8 cellular contexts compared by ENCODE assay signal in the genomic region with DNA sequence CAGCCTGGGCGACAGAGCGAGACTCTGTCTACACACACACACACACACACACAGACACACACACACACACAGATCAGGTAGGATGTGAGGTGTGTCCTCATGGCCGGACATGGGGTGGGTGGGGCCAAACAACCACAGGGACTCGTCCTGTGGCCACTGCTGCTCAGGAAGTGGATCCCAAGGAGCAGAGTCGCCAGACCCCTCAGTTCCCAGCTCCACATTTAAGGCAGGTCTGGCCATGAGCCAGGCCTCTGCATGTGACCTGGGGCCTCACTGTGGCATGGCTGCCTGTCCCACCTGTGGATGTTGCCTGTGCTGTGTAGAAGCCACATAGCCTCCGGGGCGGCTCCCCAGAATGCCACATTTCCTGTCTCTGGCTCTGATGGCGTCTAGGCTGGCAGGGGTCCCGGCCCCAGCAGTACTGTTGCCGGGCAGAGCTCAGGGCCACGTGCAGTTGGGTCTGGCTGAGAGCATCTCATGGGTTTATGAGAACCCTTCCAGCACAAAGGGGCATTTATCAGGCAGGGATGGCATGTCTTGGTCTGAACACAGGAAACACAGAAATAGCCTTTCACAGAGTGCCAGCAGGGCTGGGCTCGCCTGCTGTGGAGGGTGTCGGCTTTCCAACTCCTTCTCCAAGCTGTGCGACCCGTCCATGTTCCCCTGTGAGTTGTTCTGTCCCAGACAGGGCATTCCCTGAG. TPM values are rescaled to one million over a fixed set of nuclear protein-coding genes. Genes with fewer than 3 reads are reported as not detected.
A peak's percentile ranks its signal among the peaks of the same experiment; 100 is the strongest.
DNase-seq lines count a peak whose midpoint lies in the region; ATAC-seq, FAIRE-seq and TF ChIP-seq lines count a peak whose summit lies in the region.

No MANE protein-coding gene starts in this region.

- no peak overlapping the region for H3K4me3 ChIP-seq in GM12878

- RAD21 ChIA-PET in GM12878 (lab: Charles Lee; ENCODE audit: unreplicated experiment) = no interaction called here

- H3K4me1 Mint-ChIP-seq in T-helper 17 cell (peaks cover 21% of the 10 kb centered on the region), naive B cell (peaks cover 14 to 26% (median 23%) of the 10 kb centered on the region in 3 donors)

- ATAC-seq in T-helper 17 cell (peak; percentile 97), GM12878 (peak; percentile 66), naive B cell (ENCODE audit: low read depth in 2 of 2) (peak; percentile 82 to 86), GM18868 (IDR thresholded peaks at IDR 0.05; ENCODE audit: unreplicated experiment) (no peak), GM21423 (IDR thresholded peaks at IDR 0.05; ENCODE audit: unreplicated experiment) (no peak), GM18907 (IDR thresholded peaks at IDR 0.05; ENCODE audit: unreplicated experiment) (no peak), HG03565 (IDR thresholded peaks at IDR 0.05; ENCODE audit: unreplicated experiment) (no peak)

- no peaks in the 10 kb centered on the region for H3K36me3 ChIP-seq in GM12878 (ENCODE audit: control insufficient read depth in 2 of 2, insufficient read depth in 2 of 2, low read length in 1 of 2)

- WGBS in GM12878 (ENCODE audit: insufficient coverage, insufficient replicate concordance, low lambda C conversion rate, missing lambda C conversion rate) = 9% methylated on average over 15 of the region's 15 CpGs

- DNase-seq in GM12891 (ENCODE audit: insufficient read length, low spot score) (no peak), T-helper 17 cell (peak; percentile 41 to 60 (median 60)), GM12878 (ENCODE audit: low read depth, low spot score) (no peak), naive B cell (no peak)

- POLR2A ChIA-PET in GM12878 (lab: Charles Lee) = no interaction called here

- H3K4me1 ChIP-seq in GM12878 (ENCODE audit: control insufficient read depth, insufficient read depth, low read length) = peaks cover 8% of the 10 kb centered on the region

- H4K20me1 ChIP-seq in GM12878 (ENCODE audit: control insufficient read depth, insufficient read depth) = no peaks in the 10 kb centered on the region

- H2AFZ ChIP-seq in GM12878 (ENCODE audit: control insufficient read depth, low read depth, low read length) = peak overlapping the region; percentile 67

- in situ Hi-C loops in GM12878 (cut with MboI) = no loop called here

- H3K27ac Mint-ChIP-seq in T-helper 17 cell (peak overlapping the region; percentile 98), naive B cell (peak overlapping the region in 5 of 6 donors; percentile 19 to 89 (median 42))

- TF ChIP-seq POLR2A in GM12891 (IDR thresholded peaks at IDR 0.05; ENCODE audit: low read depth, low read length) (no peak), GM12878 (IDR thresholded peaks at IDR 0.05; ENCODE audit: low read depth, low read length) (no peak)

- H3K27me3 Mint-ChIP-seq in T-helper 17 cell = no peaks in the 10 kb centered on the region
- H3K27me3 Mint-ChIP-seq in naive B cell = peaks cover 0 to 5% (median 0%) of the 10 kb centered on the region in 3 donors

- H3K36me3 Mint-ChIP-seq in T-helper 17 cell (ENCODE audit: low read depth) (no peaks in the 10 kb centered on the region), naive B cell (peaks cover 0 to 7% of the 10 kb centered on the region in 2 donors)

- H3K9me3 Mint-ChIP-seq in naive B cell = peaks cover 0 to 7% (median 3%) of the 10 kb centered on the region in 7 donors

- CTCF ChIA-PET in GM12878 (lab: Yijun Ruan, JAX) = interaction anchor here (0.8 to 0.9 kb wide), 2 partner anchors 10 to 35 kb away, joined by 3 to 4 read pairs; no protein-coding TSS in a partner anchor

- peak overlapping the region; percentile 44 for H3K4me2 ChIP-seq in GM12878 (ENCODE audit: control insufficient read depth, insufficient read depth)

- TF ChIP-seq EP300 in GM12878 (IDR thresholded peaks at IDR 0.05; ENCODE audit: borderline replicate concordance in 1 of 2, control insufficient read depth in 1 of 2, low read depth in 2 of 2, low read length in 2 of 2) = no peak

- H3K27me3 ChIP-seq in GM12878 (replicated peaks in 1 of 2; ENCODE audit: control insufficient read depth in 2 of 2, insufficient read depth in 2 of 2, low read length in 1 of 2) = no peaks in the 10 kb centered on the region

- TF ChIP-seq RAD21 in GM12878 (IDR thresholded peaks at IDR 0.05; ENCODE audit: insufficient read depth, low read depth, low read length) = no peak

- H3K79me2 ChIP-seq in GM12878 (ENCODE audit: control insufficient read depth, insufficient read depth, low read length) = no peaks in the 10 kb centered on the region

- no peaks in the 10 kb centered on the region for H3K9me3 ChIP-seq in T-helper 17 cell (ENCODE audit: control insufficient read depth, low read length, poor library complexity, severe bottlenecking)
- peaks cover 14% of the 10 kb centered on the region for H3K9me3 ChIP-seq in GM12878 (replicated peaks; ENCODE audit: control insufficient read depth, insufficient read depth, low read length)

- peak; percentile 87 for FAIRE-seq in GM12891 (lab: Jason Lieb, UNC)
- no peak for FAIRE-seq in GM12878 (lab: Jason Lieb, UNC)

- peak overlapping the region; percentile 78 for H3K4me3 Mint-ChIP-seq in T-helper 17 cell
- peak overlapping the region in 3 of 8 donors; percentile 4 to 71 (median 15) for H3K4me3 Mint-ChIP-seq in naive B cell

- H3K27ac ChIP-seq in GM12878 (ENCODE audit: control insufficient read depth, insufficient read depth) = no peak overlapping the region

- SMC1A ChIA-PET in GM12878 (lab: Charles Lee; ENCODE audit: uncharacterized antibody, unreplicated experiment) = no interaction called here

- BruUV-seq in GM12878 (replicated peaks; lab: Mats Ljungman, UMichigan) = no TSS peak

- intact Hi-C loops in GM12878 (cut with micrococcal nuclease; ENCODE audit: unreplicated experiment) = no loop called here

- TF ChIP-seq CTCF in GM12878 (IDR thresholded peaks at IDR 0.05 in 2 of 3, conservative IDR thresholded peaks at IDR 0.05 in 1 of 3; ENCODE audit: control insufficient read depth in 2 of 3, extremely low read depth in 1 of 3, insufficient read depth in 1 of 3, low read depth in 3 of 3, low read length in 3 of 3) = no peak

- H3K9ac ChIP-seq in GM12878 (ENCODE audit: control insufficient read depth, insufficient read depth, low read length) = no peak overlapping the region

RNA-seq across cellular contexts. Expression of gene NINJ1, which starts 9.9 kb away (rescaled TPM):
- polyA plus RNA-seq in GM12891 (2012; ENCODE audit: low read depth, missing spikeins) = 26.6 TPM
- total RNA-seq in T-helper 17 cell (100 to 1,000 TPM; 169 to 219 TPM), GM12878 (2014; rRNA removed) (18.6 and 23.0 TPM in 2 replicates), GM12878 (2014; rRNA removed; fragmentation: Illumina TruSeq; extraction: Trizol) (8.0 TPM in 2 replicates), GM12878 (2021) (15.1 and 16.6 TPM in 2 replicates)
- total RNA-seq in GM12878 (2013; cell fraction: nucleolus; rRNA removed) = 38.5 and 41.6 TPM in 2 replicates
- 13.3 TPM for polyA plus RNA-seq in GM12878 (2011; ENCODE audit: low read depth)
- polyA plus RNA-seq in GM12878 (2011; rRNA removed) (12.7 and 33.5 TPM in 2 replicates), GM12878 (2014; fragmentation: Illumina TruSeq; extraction: Trizol) (2.5 and 8.7 TPM in 2 replicates), GM12878 (2014; fragmentation: Nextera tagmentation; extraction: Ambion mirVana) (1 to 10 TPM in 1 of 2 experiments, under 1 TPM in 1; 0.64 to 2.5 TPM), GM12878 (2014; rRNA removed) (23.7 and 27.5 TPM in 2 replicates), GM12878 (2016; fragmentation: Nextera tagmentation; extraction: Ambion mirVana) (10 to 100 TPM; 19.1 to 19.3 TPM), naive B cell (ENCODE audit: low read depth in 6 of 6) (10 to 100 TPM in 1 of 6 donors, 1 to 10 TPM in 5; 4.3 to 14.2 (median 7.1) TPM)
- polyA plus RNA-seq in GM12878 (2011; cell fraction: cytosol; rRNA removed) = 55.7 and 66.8 TPM in 2 replicates
- polyA plus RNA-seq in GM12878 (2011; cell fraction: nucleus; rRNA removed) = 48.8 and 50.5 TPM in 2 replicates
- polyA plus RNA-seq in GM12878 (2012) = 25.3 and 27.1 TPM in 2 replicates
- polyA minus RNA-seq in GM12878 (2011; rRNA and poly(A)+ RNA removed) = 21.6 and 36.2 TPM in 2 replicates
- 14.6 and 15.7 TPM in 2 replicates for polyA minus RNA-seq in GM12878 (2011; cell fraction: cytosol; rRNA and poly(A)+ RNA removed)
- polyA minus RNA-seq in GM12878 (2011; cell fraction: nucleus; rRNA and poly(A)+ RNA removed) = 8.0 and 14.3 TPM in 2 replicates

RNA-seq across cellular contexts. Expression of gene WNK2, which starts 40.0 kb away (rescaled TPM):
- not detected for polyA plus RNA-seq in GM12891 (2012; ENCODE audit: low read depth, missing spikeins)
- total RNA-seq in T-helper 17 cell (not detected), GM12878 (2014; rRNA removed) (not detected in 2 replicates), GM12878 (2014; rRNA removed; fragmentation: Illumina TruSeq; extraction: Trizol) (not detected in 2 replicates), GM12878 (2021) (0.08 and 0.15 TPM in 2 replicates)
- total RNA-seq in GM12878 (2013; cell fraction: nucleolus; rRNA removed) = not detected in 2 replicates
- polyA plus RNA-seq in GM12878 (2011; ENCODE audit: low read depth) = not detected
- polyA plus RNA-seq in GM12878 (2011; rRNA removed) (not detected in 2 replicates), GM12878 (2014; fragmentation: Illumina TruSeq; extraction: Trizol) (not detected in 2 replicates), GM12878 (2014; fragmentation: Nextera tagmentation; extraction: Ambion mirVana) (not detected), GM12878 (2014; rRNA removed) (not detected in 2 replicates), GM12878 (2016; fragmentation: Nextera tagmentation; extraction: Ambion mirVana) (not detected), naive B cell (ENCODE audit: low read depth in 6 of 6) (not detected)
- polyA plus RNA-seq in GM12878 (2011; cell fraction: cytosol; rRNA removed) = 0.01 TPM in 1 of 2 replicates, not detected in the other
- not detected in 2 replicates for polyA plus RNA-seq in GM12878 (2011; cell fraction: nucleus; rRNA removed)
- polyA plus RNA-seq in GM12878 (2012) = not detected in 2 replicates
- polyA minus RNA-seq in GM12878 (2011; rRNA and poly(A)+ RNA removed) = not detected in 2 replicates
- not detected in 2 replicates for polyA minus RNA-seq in GM12878 (2011; cell fraction: cytosol; rRNA and poly(A)+ RNA removed)
- not detected in 2 replicates for polyA minus RNA-seq in GM12878 (2011; cell fraction: nucleus; rRNA and poly(A)+ RNA removed)

RNA-seq across cellular contexts. Expression of gene CARD19, which starts 48.0 kb away (rescaled TPM):
- polyA plus RNA-seq in GM12891 (2012; ENCODE audit: low read depth, missing spikeins) = 10.7 TPM
- 10 to 100 TPM; 45.2 to 54.4 TPM for total RNA-seq in T-helper 17 cell
- total RNA-seq in GM12878 (2013; cell fraction: nucleolus; rRNA removed) = 9.7 and 10.4 TPM in 2 replicates
- total RNA-seq in GM12878 (2014; rRNA removed) = 40.8 and 41.6 TPM in 2 replicates
- 12.0 and 13.3 TPM in 2 replicates for total RNA-seq in GM12878 (2014; rRNA removed; fragmentation: Illumina TruSeq; extraction: Trizol)
- total RNA-seq in GM12878 (2021) = 21.6 and 21.8 TPM in 2 replicates
- polyA plus RNA-seq in GM12878 (2011; ENCODE audit: low read depth) = 4.0 TPM
- polyA plus RNA-seq in GM12878 (2011; rRNA removed) = 8.6 and 18.3 TPM in 2 replicates
- polyA plus RNA-seq in GM12878 (2011; cell fraction: cytosol; rRNA removed) = 34.4 and 49.8 TPM in 2 replicates
- polyA plus RNA-seq in GM12878 (2011; cell fraction: nucleus; rRNA removed) = 47.7 and 53.9 TPM in 2 replicates
- polyA plus RNA-seq in GM12878 (2012) = 11.9 and 12.2 TPM in 2 replicates
- polyA plus RNA-seq in GM12878 (2014; fragmentation: Illumina TruSeq; extraction: Trizol) = 0.49 and 6.3 TPM in 2 replicates
- polyA plus RNA-seq in GM12878 (2014; fragmentation: Nextera tagmentation; extraction: Ambion mirVana) = 1 to 10 TPM in 1 of 2 experiments, under 1 TPM in 1; 0.61 to 3.3 TPM
- polyA plus RNA-seq in GM12878 (2014; rRNA removed) = 38.8 and 44.1 TPM in 2 replicates
- polyA plus RNA-seq in GM12878 (2016; fragmentation: Nextera tagmentation; extraction: Ambion mirVana) = 10 to 100 TPM; 23.3 to 27.7 TPM
- 7.7 and 10.7 TPM in 2 replicates for polyA minus RNA-seq in GM12878 (2011; rRNA and poly(A)+ RNA removed)
- polyA minus RNA-seq in GM12878 (2011; cell fraction: cytosol; rRNA and poly(A)+ RNA removed) = 6.0 and 6.9 TPM in 2 replicates
- polyA minus RNA-seq in GM12878 (2011; cell fraction: nucleus; rRNA and poly(A)+ RNA removed) = 6.8 and 12.7 TPM in 2 replicates
- polyA plus RNA-seq in naive B cell (ENCODE audit: low read depth in 6 of 6) = 10 to 100 TPM; 18.4 to 37.3 (median 27.4) TPM

Comparison
In these comparisons a context has a peak if more than half of its experiments do, and no peak if none do; other contexts are left out.
1. DNase-seq: peak in T-helper 17 cell (3 of 3); none in GM12891 (single experiment), GM12878 (single experiment) and naive B cell (single experiment).
2. ATAC-seq: peak in T-helper 17 cell (single experiment), GM12878 (single experiment) and naive B cell (2 of 2); none in GM18868 (single experiment), GM21423 (single experiment), GM18907 (single experiment) and HG03565 (single experiment).